Comparison of ENCODE assay signal across 8 cellular contexts in genomic region chr9:104743377-104743985, GRCh38. TPM values are rescaled to one million over a fixed set of nuclear protein-coding genes. Genes with fewer than 3 reads are reported as not detected.
DNase-seq lines count a peak whose midpoint lies in the region; FAIRE-seq and TF ChIP-seq lines count a peak whose summit lies in the region.

No MANE protein-coding gene starts in this region.

- no peaks in the 10 kb centered on the region for H4K20me1 ChIP-seq in Loucy (ENCODE audit: insufficient read depth, low read length, poor library complexity, severe bottlenecking)

- no peak overlapping the region for H3K23ac ChIP-seq in mesendoderm (ENCODE audit: low read length)

- no peaks in the 10 kb centered on the region for H3K9me3 Mint-ChIP-seq in chondrocyte (ENCODE audit: low read depth)

- H3K27ac ChIP-seq in mesendoderm (ENCODE audit: low read depth, low read length) = no peak overlapping the region

- H3K27me3 ChIP-seq in Loucy (ENCODE audit: insufficient read depth, low read length, poor library complexity, severe bottlenecking) (no peaks in the 10 kb centered on the region), mesendoderm (ENCODE audit: insufficient read depth, low read length, poor library complexity) (no peaks in the 10 kb centered on the region)

- no peak overlapping the region for H2BK120ac ChIP-seq in mesendoderm (ENCODE audit: low read depth, low read length)

- no peak overlapping the region for H2BK5ac ChIP-seq in mesendoderm (ENCODE audit: low read length)

- H3K4ac ChIP-seq in mesendoderm (ENCODE audit: low read depth, low read length) = no peak overlapping the region

- H3K36me3 ChIP-seq in Loucy (ENCODE audit: insufficient read depth, low read length) (no peaks in the 10 kb centered on the region), mesendoderm (ENCODE audit: control insufficient read depth, insufficient read depth, low read length) (no peaks in the 10 kb centered on the region)

- H3K4me3 Mint-ChIP-seq in chondrocyte (ENCODE audit: unreplicated experiment) = no peak overlapping the region

- H3K4me1 ChIP-seq in Loucy (ENCODE audit: insufficient read depth, low read length, poor library complexity, severe bottlenecking) (peaks cover 14% of the 10 kb centered on the region), mesendoderm (ENCODE audit: control insufficient read depth, low read depth, low read length) (no peaks in the 10 kb centered on the region)

- H3K4me2 ChIP-seq in Loucy (ENCODE audit: low read depth, low read length, poor library complexity, severe bottlenecking) (no peak overlapping the region), mesendoderm (ENCODE audit: low read length) (no peak overlapping the region)

- no peaks in the 10 kb centered on the region for H3K36me3 Mint-ChIP-seq in chondrocyte (ENCODE audit: low read depth)

- H2AFZ ChIP-seq in Loucy (ENCODE audit: low read length) = no peak overlapping the region

- CTCF ChIA-PET in HEK293T (lab: Yijun Ruan, JAX) = no interaction called here

- peak; percentile 32 for DNase-seq in AG09309 (ENCODE audit: low read depth)
- peak; percentile 45 for DNase-seq in HEK293T (ENCODE audit: extremely low spot score)
- peak; percentile 66 for DNase-seq in RCC 7860 (ENCODE audit: low spot score)
- no peak for DNase-seq in chondrocyte (ENCODE audit: low spot score)
- DNase-seq in mesendoderm = peak; percentile 68
- no peak for DNase-seq in GM19240 (ENCODE audit: insufficient read length, low spot score)

- H3K18ac ChIP-seq in mesendoderm (ENCODE audit: low read length) = no peak overlapping the region

- peaks cover 19% of the 10 kb centered on the region for H3K4me1 Mint-ChIP-seq in chondrocyte (ENCODE audit: low read depth)

- no peak overlapping the region for H2BK15ac ChIP-seq in mesendoderm (replicated peaks; ENCODE audit: low read depth)

- no peak overlapping the region for H3K4me3 ChIP-seq in AG09309 (ENCODE audit: control insufficient read depth, low read depth, low read length)
- no peak overlapping the region for H3K4me3 ChIP-seq in Loucy (ENCODE audit: low read length, poor library complexity, severe bottlenecking)
- no peak overlapping the region for H3K4me3 ChIP-seq in mesendoderm (ENCODE audit: low read length)

- H3K79me1 ChIP-seq in mesendoderm (ENCODE audit: low read length) = no peaks in the 10 kb centered on the region

- POLR2A ChIA-PET in HEK293T (lab: Yijun Ruan, JAX) = no interaction called here

- H2AK5ac ChIP-seq in mesendoderm (ENCODE audit: low read length) = no peak overlapping the region

- H3F3A ChIP-seq in Loucy (ENCODE audit: low read depth) = peaks cover 3% of the 10 kb centered on the region; the same call in 1 of the 2 replicates

- H3K9me3 ChIP-seq in Loucy (ENCODE audit: insufficient read depth, low read depth, low read length) = no peaks in the 10 kb centered on the region

- peak; percentile 59 for TF ChIP-seq CTCF in AG09309 (IDR thresholded peaks at IDR 0.05; ENCODE audit: control insufficient read depth, insufficient read depth, low read depth, low read length, missing control alignments)
- peak; percentile 64 for TF ChIP-seq CTCF in GM12872 (IDR thresholded peaks at IDR 0.05; ENCODE audit: insufficient read depth, low read depth, low read length)
- TF ChIP-seq CTCF in Loucy (conservative IDR thresholded peaks at IDR 0.05; ENCODE audit: low read length) = peak; percentile 86
- peak; percentile 93 for TF ChIP-seq CTCF in chondrocyte (IDR thresholded peaks at IDR 0.05)

- peaks cover 2% of the 10 kb centered on the region for H3K27me3 Mint-ChIP-seq in chondrocyte (ENCODE audit: low read depth)

- FAIRE-seq in RCC 7860 (lab: Jason Lieb, UNC) = peak; percentile 86

- H3K9me2 ChIP-seq in Loucy (replicated peaks; ENCODE audit: low read depth, low read length) = no peaks in the 10 kb centered on the region

- H3K9ac ChIP-seq in Loucy (ENCODE audit: low read depth, low read length, poor library complexity, severe bottlenecking) (no peak overlapping the region), mesendoderm (ENCODE audit: low read length) (no peak overlapping the region)

- peaks cover 3% of the 10 kb centered on the region for H3K79me2 ChIP-seq in Loucy (ENCODE audit: insufficient read depth, low read length)
- no peaks in the 10 kb centered on the region for H3K79me2 ChIP-seq in mesendoderm (ENCODE audit: control insufficient read depth, insufficient read depth, low read length)

- no peak overlapping the region for H4K8ac ChIP-seq in mesendoderm (ENCODE audit: low read depth, low read length)

- no peak overlapping the region for H4K5ac ChIP-seq in mesendoderm (ENCODE audit: low read length)

- no peak overlapping the region for H3K56ac ChIP-seq in mesendoderm (ENCODE audit: low read length)

- H3K27ac Mint-ChIP-seq in chondrocyte (ENCODE audit: unreplicated experiment) = no peak overlapping the region

- WGBS in mesendoderm (ENCODE audit: extremely low coverage, insufficient coverage, low lambda C conversion rate) = no CpG with 5 or more reads among the region's 7 CpGs

TF ChIP-seq in HEK293T, 16 proteins besides CTCF, POLR2A, EP300 and RAD21:
- TF ChIP-seq ELF4 (IDR thresholded peaks at IDR 0.05) = no peak
- no peak for TF ChIP-seq LEF1 (IDR thresholded peaks at IDR 0.05; ENCODE audit: borderline replicate concordance)
- no peak for TF ChIP-seq CTBP1 (IDR thresholded peaks at IDR 0.05; ENCODE audit: borderline replicate concordance)
- no peak for TF ChIP-seq FOXM1 (IDR thresholded peaks at IDR 0.05; ENCODE audit: borderline replicate concordance)
- no peak for TF ChIP-seq FOXK2 (IDR thresholded peaks at IDR 0.05)
- TF ChIP-seq L3MBTL2 (conservative IDR thresholded peaks at IDR 0.05) = no peak
- TF ChIP-seq SUZ12 (IDR thresholded peaks at IDR 0.05) = no peak
- no peak for TF ChIP-seq ZNF384 (IDR thresholded peaks at IDR 0.05)
- no peak for TF ChIP-seq PKNOX1 (IDR thresholded peaks at IDR 0.05)
- TF ChIP-seq ARNT (IDR thresholded peaks at IDR 0.05) = no peak
- no peak for TF ChIP-seq SP1 (IDR thresholded peaks at IDR 0.05)
- no peak for TF ChIP-seq HDGF (IDR thresholded peaks at IDR 0.05; ENCODE audit: borderline replicate concordance)
- TF ChIP-seq NFRKB (IDR thresholded peaks at IDR 0.05) = no peak
- no peak for TF ChIP-seq TARDBP (IDR thresholded peaks at IDR 0.05)
TF ChIP-seq in HEK293T: peak in this region for 0.

RNA-seq across cellular contexts. Expression of gene NIPSNAP3A, which starts 4.0 kb away (rescaled TPM):
- total RNA-seq in chondrocyte = 33.2 to 39.0 TPM (median 33.9 TPM) in 3 replicates
- polyA plus RNA-seq in mesendoderm (2013, experiment 1 of 2) = 6.6 TPM
- 7.1 TPM for polyA plus RNA-seq in mesendoderm (2013, experiment 2 of 2)

RNA-seq across cellular contexts. Expression of gene NIPSNAP3B, which starts 20.4 kb away (rescaled TPM):
- total RNA-seq in chondrocyte = 2.1 to 3.8 TPM (median 2.3 TPM) in 3 replicates
- polyA plus RNA-seq in mesendoderm (2013, experiment 1 of 2) = 0.11 TPM
- polyA plus RNA-seq in mesendoderm (2013, experiment 2 of 2) = 0.08 TPM

RNA-seq across cellular contexts. Expression of gene OR13D1, which starts 49.2 kb away (rescaled TPM):
- total RNA-seq in chondrocyte = not detected in 3 replicates
- polyA plus RNA-seq in mesendoderm (2013, experiment 1 of 2) = not detected
- not detected for polyA plus RNA-seq in mesendoderm (2013, experiment 2 of 2)

Comparison
In these comparisons a context has a peak if more than half of its experiments do, and no peak if none do; other contexts are left out.
1. DNase-seq: peak in AG09309 (single experiment), HEK293T (single experiment), RCC 7860 (single experiment) and mesendoderm (single experiment); none in chondrocyte (single experiment) and GM19240 (single experiment).
2. Peak in every context shown above with its lines, with median percentiles within 50 percentile points of each other: CTCF ChIP-seq.